Comparison of ENCODE assay signal across 16 cellular contexts in genomic region chr11:69415411-69416122, GRCh38.
"Had no signal": no experiment of that assay in that cellular context is flagged by ENCODE, and none has a peak within 500 bp of the region (broad histone marks: within the 10 kb centered on the region; RNA-seq: fewer than 3 reads in every experiment).

No MANE protein-coding gene starts in this region.

- H3K27me3 Mint-ChIP-seq: activated CD4-positive, alpha-beta memory T cell treated with anti-CD3 and anti-CD28 coated beads for 36 hours; activated naive CD4-positive, alpha-beta T cell treated with anti-CD3 and anti-CD28 coated beads, Interleukin-2, amount 50 U/mL, for 24 hours had no signal

- H3K4me3 Mint-ChIP-seq: activated CD4-positive, alpha-beta memory T cell treated with anti-CD3 and anti-CD28 coated beads for 36 hours; activated CD4-positive, alpha-beta T cell treated with anti-CD3 and anti-CD28 coated beads for 36 hours; activated CD8-positive, alpha-beta memory T cell treated with anti-CD3 and anti-CD28 coated beads, Interleukin-2, amount 10 ng/mL, durations not matched to agents 7 days and 5 days; activated naive CD4-positive, alpha-beta T cell treated with anti-CD3 and anti-CD28 coated beads, Interleukin-2, amount 50 U/mL, for 24 hours; immature natural killer cell; neural crest cell; stimulated activated naive CD8-positive, alpha-beta T cell treated with anti-CD3 and anti-CD28 coated beads, Interleukin-15, amount 100 ng/mL, for 72 hours had no signal

- H3K36me3 ChIP-seq: adrenal gland, thoracic aorta had no signal

- H3K9me3 ChIP-seq: adrenal gland, thoracic aorta had no signal

- H3K27me3 ChIP-seq: adrenal gland, foreskin keratinocyte had no signal

- DNase-seq: activated CD4-positive, alpha-beta memory T cell treated with anti-CD3 and anti-CD28 coated beads for 36 hours; activated CD4-positive, alpha-beta T cell treated with anti-CD3 and anti-CD28 coated beads for 36 hours; activated CD8-positive, alpha-beta memory T cell treated with anti-CD3 and anti-CD28 coated beads, Interleukin-2, amount 10 ng/mL, durations not matched to agents 7 days and 5 days; activated T-cell treated with anti-CD3 and anti-CD28 coated beads, Interleukin-2, amount 50 U/mL, for 1 hour; central memory CD4-positive, alpha-beta T cell; cortex of kidney; effector CD8-positive, alpha-beta T cell; foreskin keratinocyte; immature natural killer cell; left colon; stimulated activated naive CD8-positive, alpha-beta T cell treated with anti-CD3 and anti-CD28 coated beads, Interleukin-15, amount 100 ng/mL, for 72 hours had no signal

- H3K4me1 Mint-ChIP-seq: immature natural killer cell; stimulated activated naive CD8-positive, alpha-beta T cell treated with anti-CD3 and anti-CD28 coated beads, Interleukin-15, amount 100 ng/mL, for 72 hours had no signal

- H3K27ac Mint-ChIP-seq: activated CD4-positive, alpha-beta memory T cell treated with anti-CD3 and anti-CD28 coated beads for 36 hours; activated CD4-positive, alpha-beta T cell treated with anti-CD3 and anti-CD28 coated beads for 36 hours; activated CD8-positive, alpha-beta memory T cell treated with anti-CD3 and anti-CD28 coated beads, Interleukin-2, amount 10 ng/mL, durations not matched to agents 7 days and 5 days; activated naive CD4-positive, alpha-beta T cell treated with anti-CD3 and anti-CD28 coated beads, Interleukin-2, amount 50 U/mL, for 24 hours; immature natural killer cell had no signal

- H3K36me3 Mint-ChIP-seq: activated CD8-positive, alpha-beta memory T cell treated with anti-CD3 and anti-CD28 coated beads, Interleukin-2, amount 10 ng/mL, durations not matched to agents 7 days and 5 days had no signal

- ATAC-seq: activated CD4-positive, alpha-beta T cell treated with anti-CD3 and anti-CD28 coated beads for 36 hours; activated CD8-positive, alpha-beta memory T cell treated with anti-CD3 and anti-CD28 coated beads, Interleukin-2, amount 10 ng/mL, durations not matched to agents 7 days and 5 days; foreskin keratinocyte; left colon; stimulated activated naive CD8-positive, alpha-beta T cell treated with anti-CD3 and anti-CD28 coated beads, Interleukin-15, amount 100 ng/mL, for 72 hours had no signal

- H3K4me1 ChIP-seq: adrenal gland had no signal

- H3K9me3 Mint-ChIP-seq: activated naive CD4-positive, alpha-beta T cell treated with anti-CD3 and anti-CD28 coated beads, Interleukin-2, amount 50 U/mL, for 24 hours; neural crest cell; stimulated activated naive CD8-positive, alpha-beta T cell treated with anti-CD3 and anti-CD28 coated beads, Interleukin-15, amount 100 ng/mL, for 72 hours had no signal

- H3K4me3 ChIP-seq: adrenal gland, skin epidermis, thoracic aorta had no signal

- H3K27ac ChIP-seq: foreskin keratinocyte had no signal
